ENCODE assay signal across 1 cellular context in the genomic region with DNA sequence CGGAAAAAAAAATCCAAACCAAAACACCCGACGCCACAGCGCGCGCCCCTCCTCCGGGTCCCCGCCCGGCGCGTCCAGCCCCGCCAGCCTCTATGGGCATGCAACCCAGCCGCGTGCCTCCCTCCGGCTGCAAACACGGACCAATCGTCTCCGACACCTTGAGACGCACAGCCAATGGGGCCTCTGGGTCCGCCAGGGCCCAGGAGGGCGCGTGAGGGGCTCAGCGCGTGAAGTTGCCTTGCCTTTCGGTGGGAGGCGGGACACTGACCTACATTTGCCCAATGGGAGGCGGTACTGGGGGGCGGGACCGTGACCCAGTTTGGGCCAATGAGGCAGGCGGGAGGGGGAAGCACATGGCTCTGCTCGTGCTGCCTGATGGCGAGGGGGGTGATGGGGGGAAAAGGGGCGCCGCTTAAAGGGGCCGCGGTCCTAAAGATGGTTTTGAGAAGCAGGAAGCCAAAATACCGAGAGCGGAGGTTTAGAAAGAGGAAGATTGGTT.
A peak's percentile ranks its signal among the peaks of the same experiment; 100 is the strongest.
TF ChIP-seq lines count a peak whose summit lies in the region.

No MANE protein-coding gene starts in this region.

TF ChIP-seq in HepG2, 621 proteins besides CTCF, POLR2A, EP300 and RAD21 (continued from another document and continues in another):
- TF ChIP-seq ZFP1 (CRISPR knock-in tag; IDR thresholded peaks at IDR 0.05) (peak; percentile 40; the same call in 1 of the 2 replicates), RAD51 (IDR thresholded peaks at IDR 0.05; ENCODE audit: borderline replicate concordance) (peak; percentile 45; the same call in 1 of the 2 replicates), ZMAT3 (CRISPR knock-in tag; conservative IDR thresholded peaks at IDR 0.05) (peak; percentile 95), FLYWCH1 (CRISPR knock-in tag; IDR thresholded peaks at IDR 0.05) (peak; percentile 91), KMT2B (CRISPR knock-in tag; IDR thresholded peaks at IDR 0.05) (peak; percentile 69; the same call in 1 of the 2 replicates), THYN1 (CRISPR knock-in tag; IDR thresholded peaks at IDR 0.05; ENCODE audit: borderline replicate concordance, low read depth) (no peak), ZNF614 (CRISPR knock-in tag; IDR thresholded peaks at IDR 0.05; ENCODE audit: borderline replicate concordance) (peak; percentile 15; the same call in 1 of the 2 replicates), ZNF451 (CRISPR knock-in tag; IDR thresholded peaks at IDR 0.05) (no peak; the same call in 1 of the 2 replicates), SOX13 (IDR thresholded peaks at IDR 0.05) (no peak), SOX13 (CRISPR knock-in tag; conservative IDR thresholded peaks at IDR 0.05 in 1 of 2, IDR thresholded peaks at IDR 0.05 in 1 of 2) (no peak), ZFY (CRISPR knock-in tag; IDR thresholded peaks at IDR 0.05) (no peak; the same call in 1 of the 2 replicates), ZNF224 (CRISPR knock-in tag; IDR thresholded peaks at IDR 0.05) (no peak), SETDB1 (CRISPR knock-in tag; IDR thresholded peaks at IDR 0.05; ENCODE audit: borderline replicate concordance) (no peak), CREB1 (IDR thresholded peaks at IDR 0.05) (peak; percentile 70), CREB1 (CRISPR knock-in tag; IDR thresholded peaks at IDR 0.05) (peak; percentile 77), LCORL (IDR thresholded peaks at IDR 0.05) (no peak), LCORL (CRISPR knock-in tag; IDR thresholded peaks at IDR 0.05) (no peak), FOXK1 (CRISPR knock-in tag; IDR thresholded peaks at IDR 0.05; ENCODE audit: borderline replicate concordance, low read depth) (no peak; the same call in none of the 2 replicates), PCBP1 (IDR thresholded peaks at IDR 0.05; ENCODE audit: borderline replicate concordance, low read depth, low read length) (no peak), ZNF333 (CRISPR knock-in tag; IDR thresholded peaks at IDR 0.05; ENCODE audit: borderline replicate concordance) (no peak), ZNF547 (CRISPR knock-in tag; IDR thresholded peaks at IDR 0.05) (peak; percentile 90), ZNF260 (CRISPR knock-in tag; IDR thresholded peaks at IDR 0.05; ENCODE audit: borderline replicate concordance, low read depth) (no peak), NR2F6 (IDR thresholded peaks at IDR 0.05) (no peak), NR2F6 (CRISPR knock-in tag; IDR thresholded peaks at IDR 0.05) (peak; percentile 40; the same call in 1 of the 2 replicates), ZNF143 (CRISPR knock-in tag; IDR thresholded peaks at IDR 0.05) (no peak), ZC3H4 (CRISPR knock-in tag; IDR thresholded peaks at IDR 0.05; ENCODE audit: borderline replicate concordance) (no peak), ZNF598 (CRISPR knock-in tag; IDR thresholded peaks at IDR 0.05; ENCODE audit: borderline replicate concordance) (no peak; the same call in 1 of the 2 replicates), ZFYVE20 (CRISPR knock-in tag; IDR thresholded peaks at IDR 0.05; ENCODE audit: borderline replicate concordance, low read depth) (0 out of 2 replicates have a peak, but pooled peaks have one; percentile 28), KLF11 (CRISPR knock-in tag; IDR thresholded peaks at IDR 0.05) (peak; percentile 64), SKI (IDR thresholded peaks at IDR 0.05; ENCODE audit: partially characterized antibody) (peak; percentile 44)
- TF ChIP-seq, protein P1, sequence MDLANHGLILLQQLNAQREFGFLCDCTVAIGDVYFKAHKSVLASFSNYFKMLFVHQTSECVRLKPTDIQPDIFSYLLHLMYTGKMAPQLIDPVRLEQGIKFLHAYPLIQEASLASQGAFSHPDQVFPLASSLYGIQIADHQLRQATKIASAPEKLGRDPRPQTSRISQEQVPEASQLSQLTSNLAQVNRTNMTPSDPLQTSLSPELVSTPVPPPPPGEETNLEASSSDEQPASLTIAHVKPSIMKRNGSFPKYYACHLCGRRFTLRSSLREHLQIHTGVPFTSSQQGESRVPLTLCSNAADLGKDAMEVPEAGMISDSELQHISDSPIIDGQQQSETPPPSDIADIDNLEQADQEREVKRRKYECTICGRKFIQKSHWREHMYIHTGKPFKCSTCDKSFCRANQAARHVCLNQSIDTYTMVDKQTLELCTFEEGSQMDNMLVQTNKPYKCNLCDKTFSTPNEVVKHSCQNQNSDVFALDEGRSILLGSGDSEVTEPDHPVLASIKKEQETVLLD (CRISPR knock-in tag; IDR thresholded peaks at IDR 0.05; ENCODE audit: low read depth), result peak; percentile 69
- TF ChIP-seq, protein P2, sequence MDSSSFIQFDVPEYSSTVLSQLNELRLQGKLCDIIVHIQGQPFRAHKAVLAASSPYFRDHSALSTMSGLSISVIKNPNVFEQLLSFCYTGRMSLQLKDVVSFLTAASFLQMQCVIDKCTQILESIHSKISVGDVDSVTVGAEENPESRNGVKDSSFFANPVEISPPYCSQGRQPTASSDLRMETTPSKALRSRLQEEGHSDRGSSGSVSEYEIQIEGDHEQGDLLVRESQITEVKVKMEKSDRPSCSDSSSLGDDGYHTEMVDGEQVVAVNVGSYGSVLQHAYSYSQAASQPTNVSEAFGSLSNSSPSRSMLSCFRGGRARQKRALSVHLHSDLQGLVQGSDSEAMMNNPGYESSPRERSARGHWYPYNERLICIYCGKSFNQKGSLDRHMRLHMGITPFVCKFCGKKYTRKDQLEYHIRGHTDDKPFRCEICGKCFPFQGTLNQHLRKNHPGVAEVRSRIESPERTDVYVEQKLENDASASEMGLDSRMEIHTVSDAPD (CRISPR knock-in tag; IDR thresholded peaks at IDR 0.05), result peak; percentile 72; the same call in 1 of the 2 replicates
- TF ChIP-seq, protein P3, sequence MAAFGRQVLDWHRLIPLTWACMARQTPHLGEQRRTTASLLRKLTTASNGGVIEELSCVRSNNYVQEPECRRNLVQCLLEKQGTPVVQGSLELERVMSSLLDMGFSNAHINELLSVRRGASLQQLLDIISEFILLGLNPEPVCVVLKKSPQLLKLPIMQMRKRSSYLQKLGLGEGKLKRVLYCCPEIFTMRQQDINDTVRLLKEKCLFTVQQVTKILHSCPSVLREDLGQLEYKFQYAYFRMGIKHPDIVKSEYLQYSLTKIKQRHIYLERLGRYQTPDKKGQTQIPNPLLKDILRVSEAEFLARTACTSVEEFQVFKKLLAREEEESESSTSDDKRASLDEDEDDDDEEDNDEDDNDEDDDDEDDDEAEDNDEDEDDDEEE (CRISPR knock-in tag; IDR thresholded peaks at IDR 0.05), result no peak
- TF ChIP-seq, protein P4, sequence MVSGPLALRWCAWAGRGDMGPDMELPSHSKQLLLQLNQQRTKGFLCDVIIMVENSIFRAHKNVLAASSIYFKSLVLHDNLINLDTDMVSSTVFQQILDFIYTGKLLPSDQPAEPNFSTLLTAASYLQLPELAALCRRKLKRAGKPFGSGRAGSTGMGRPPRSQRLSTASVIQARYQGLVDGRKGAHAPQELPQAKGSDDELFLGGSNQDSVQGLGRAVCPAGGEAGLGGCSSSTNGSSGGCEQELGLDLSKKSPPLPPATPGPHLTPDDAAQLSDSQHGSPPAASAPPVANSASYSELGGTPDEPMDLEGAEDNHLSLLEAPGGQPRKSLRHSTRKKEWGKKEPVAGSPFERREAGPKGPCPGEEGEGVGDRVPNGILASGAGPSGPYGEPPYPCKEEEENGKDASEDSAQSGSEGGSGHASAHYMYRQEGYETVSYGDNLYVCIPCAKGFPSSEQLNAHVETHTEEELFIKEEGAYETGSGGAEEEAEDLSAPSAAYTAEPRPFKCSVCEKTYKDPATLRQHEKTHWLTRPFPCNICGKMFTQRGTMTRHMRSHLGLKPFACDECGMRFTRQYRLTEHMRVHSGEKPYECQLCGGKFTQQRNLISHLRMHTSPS (CRISPR knock-in tag; IDR thresholded peaks at IDR 0.05; ENCODE audit: low read depth), result no peak; the same call in 1 of the 2 replicates
- TF ChIP-seq, protein P5, sequence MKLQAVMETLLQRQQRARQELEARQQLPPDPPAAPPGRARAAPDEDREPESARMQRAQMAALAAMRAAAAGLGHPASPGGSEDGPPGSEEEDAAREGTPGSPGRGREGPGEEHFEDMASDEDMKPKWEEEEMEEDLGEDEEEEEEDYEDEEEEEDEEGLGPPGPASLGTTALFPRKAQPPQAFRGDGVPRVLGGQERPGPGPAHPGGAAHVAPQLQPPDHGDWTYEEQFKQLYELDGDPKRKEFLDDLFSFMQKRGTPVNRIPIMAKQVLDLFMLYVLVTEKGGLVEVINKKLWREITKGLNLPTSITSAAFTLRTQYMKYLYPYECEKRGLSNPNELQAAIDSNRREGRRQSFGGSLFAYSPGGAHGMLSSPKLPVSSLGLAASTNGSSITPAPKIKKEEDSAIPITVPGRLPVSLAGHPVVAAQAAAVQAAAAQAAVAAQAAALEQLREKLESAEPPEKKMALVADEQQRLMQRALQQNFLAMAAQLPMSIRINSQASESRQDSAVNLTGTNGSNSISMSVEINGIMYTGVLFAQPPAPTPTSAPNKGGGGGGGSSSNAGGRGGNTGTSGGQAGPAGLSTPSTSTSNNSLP (IDR thresholded peaks at IDR 0.05; ENCODE audit: low read depth, low read length), result no peak
- TF ChIP-seq, protein P6, sequence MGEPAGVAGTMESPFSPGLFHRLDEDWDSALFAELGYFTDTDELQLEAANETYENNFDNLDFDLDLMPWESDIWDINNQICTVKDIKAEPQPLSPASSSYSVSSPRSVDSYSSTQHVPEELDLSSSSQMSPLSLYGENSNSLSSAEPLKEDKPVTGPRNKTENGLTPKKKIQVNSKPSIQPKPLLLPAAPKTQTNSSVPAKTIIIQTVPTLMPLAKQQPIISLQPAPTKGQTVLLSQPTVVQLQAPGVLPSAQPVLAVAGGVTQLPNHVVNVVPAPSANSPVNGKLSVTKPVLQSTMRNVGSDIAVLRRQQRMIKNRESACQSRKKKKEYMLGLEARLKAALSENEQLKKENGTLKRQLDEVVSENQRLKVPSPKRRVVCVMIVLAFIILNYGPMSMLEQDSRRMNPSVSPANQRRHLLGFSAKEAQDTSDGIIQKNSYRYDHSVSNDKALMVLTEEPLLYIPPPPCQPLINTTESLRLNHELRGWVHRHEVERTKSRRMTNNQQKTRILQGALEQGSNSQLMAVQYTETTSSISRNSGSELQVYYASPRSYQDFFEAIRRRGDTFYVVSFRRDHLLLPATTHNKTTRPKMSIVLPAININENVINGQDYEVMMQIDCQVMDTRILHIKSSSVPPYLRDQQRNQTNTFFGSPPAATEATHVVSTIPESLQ (CRISPR knock-in tag; conservative IDR thresholded peaks at IDR 0.05), result no peak; the same call in 1 of the 2 replicates
- TF ChIP-seq, protein P7, sequence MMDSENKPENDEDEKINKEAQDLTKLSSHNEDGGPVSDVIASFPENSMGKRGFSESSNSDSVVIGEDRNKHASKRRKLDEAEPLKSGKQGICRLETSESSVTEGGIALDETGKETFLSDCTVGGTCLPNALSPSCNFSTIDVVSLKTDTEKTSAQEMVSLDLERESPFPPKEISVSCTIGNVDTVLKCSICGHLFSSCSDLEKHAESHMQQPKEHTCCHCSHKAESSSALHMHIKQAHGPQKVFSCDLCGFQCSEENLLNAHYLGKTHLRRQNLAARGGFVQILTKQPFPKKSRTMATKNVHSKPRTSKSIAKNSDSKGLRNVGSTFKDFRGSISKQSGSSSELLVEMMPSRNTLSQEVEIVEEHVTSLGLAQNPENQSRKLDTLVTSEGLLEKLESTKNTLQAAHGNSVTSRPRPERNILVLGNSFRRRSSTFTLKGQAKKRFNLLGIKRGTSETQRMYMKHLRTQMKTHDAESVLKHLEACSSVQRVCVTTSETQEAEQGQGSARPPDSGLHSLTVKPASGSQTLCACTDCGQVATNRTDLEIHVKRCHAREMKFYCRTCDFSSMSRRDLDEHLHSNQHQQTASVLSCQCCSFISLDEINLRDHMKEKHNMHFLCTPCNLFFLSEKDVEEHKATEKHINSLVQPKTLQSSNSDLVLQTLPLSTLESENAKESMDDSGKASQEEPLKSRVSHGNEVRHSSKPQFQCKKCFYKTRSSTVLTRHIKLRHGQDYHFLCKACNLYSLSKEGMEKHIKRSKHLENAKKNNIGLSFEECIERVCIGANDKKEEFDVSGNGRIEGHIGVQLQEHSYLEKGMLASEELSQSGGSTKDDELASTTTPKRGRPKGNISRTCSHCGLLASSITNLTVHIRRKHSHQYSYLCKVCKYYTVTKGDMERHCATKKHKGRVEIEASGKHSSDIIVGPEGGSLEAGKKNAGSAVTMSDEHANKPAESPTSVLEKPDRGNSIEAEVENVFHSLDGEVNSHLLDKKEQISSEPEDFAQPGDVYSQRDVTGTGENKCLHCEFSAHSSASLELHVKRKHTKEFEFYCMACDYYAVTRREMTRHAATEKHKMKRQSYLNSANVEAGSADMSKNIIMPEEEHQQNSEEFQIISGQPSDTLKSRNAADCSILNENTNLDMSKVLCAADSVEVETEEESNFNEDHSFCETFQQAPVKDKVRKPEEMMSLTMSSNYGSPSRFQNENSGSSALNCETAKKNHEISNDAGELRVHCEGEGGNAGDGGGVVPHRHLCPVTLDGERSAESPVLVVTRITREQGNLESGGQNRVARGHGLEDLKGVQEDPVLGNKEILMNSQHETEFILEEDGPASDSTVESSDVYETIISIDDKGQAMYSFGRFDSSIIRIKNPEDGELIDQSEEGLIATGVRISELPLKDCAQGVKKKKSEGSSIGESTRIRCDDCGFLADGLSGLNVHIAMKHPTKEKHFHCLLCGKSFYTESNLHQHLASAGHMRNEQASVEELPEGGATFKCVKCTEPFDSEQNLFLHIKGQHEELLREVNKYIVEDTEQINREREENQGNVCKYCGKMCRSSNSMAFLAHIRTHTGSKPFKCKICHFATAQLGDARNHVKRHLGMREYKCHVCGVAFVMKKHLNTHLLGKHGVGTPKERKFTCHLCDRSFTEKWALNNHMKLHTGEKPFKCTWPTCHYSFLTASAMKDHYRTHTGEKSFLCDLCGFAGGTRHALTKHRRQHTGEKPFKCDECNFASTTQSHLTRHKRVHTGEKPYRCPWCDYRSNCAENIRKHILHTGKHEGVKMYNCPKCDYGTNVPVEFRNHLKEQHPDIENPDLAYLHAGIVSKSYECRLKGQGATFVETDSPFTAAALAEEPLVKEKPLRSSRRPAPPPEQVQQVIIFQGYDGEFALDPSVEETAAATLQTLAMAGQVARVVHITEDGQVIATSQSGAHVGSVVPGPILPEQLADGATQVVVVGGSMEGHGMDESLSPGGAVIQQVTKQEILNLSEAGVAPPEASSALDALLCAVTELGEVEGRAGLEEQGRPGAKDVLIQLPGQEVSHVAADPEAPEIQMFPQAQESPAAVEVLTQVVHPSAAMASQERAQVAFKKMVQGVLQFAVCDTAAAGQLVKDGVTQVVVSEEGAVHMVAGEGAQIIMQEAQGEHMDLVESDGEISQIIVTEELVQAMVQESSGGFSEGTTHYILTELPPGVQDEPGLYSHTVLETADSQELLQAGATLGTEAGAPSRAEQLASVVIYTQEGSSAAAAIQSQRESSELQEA (CRISPR knock-in tag; IDR thresholded peaks at IDR 0.05; ENCODE audit: not compliant biosample characterization), result peak; percentile 60
- TF ChIP-seq, protein P8, sequence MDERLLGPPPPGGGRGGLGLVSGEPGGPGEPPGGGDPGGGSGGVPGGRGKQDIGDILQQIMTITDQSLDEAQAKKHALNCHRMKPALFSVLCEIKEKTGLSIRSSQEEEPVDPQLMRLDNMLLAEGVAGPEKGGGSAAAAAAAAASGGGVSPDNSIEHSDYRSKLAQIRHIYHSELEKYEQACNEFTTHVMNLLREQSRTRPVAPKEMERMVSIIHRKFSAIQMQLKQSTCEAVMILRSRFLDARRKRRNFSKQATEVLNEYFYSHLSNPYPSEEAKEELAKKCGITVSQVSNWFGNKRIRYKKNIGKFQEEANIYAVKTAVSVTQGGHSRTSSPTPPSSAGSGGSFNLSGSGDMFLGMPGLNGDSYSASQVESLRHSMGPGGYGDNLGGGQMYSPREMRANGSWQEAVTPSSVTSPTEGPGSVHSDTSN (CRISPR knock-in tag; IDR thresholded peaks at IDR 0.05), result no peak
